ENCODE assay signal across 24 cellular contexts in the genomic region with DNA sequence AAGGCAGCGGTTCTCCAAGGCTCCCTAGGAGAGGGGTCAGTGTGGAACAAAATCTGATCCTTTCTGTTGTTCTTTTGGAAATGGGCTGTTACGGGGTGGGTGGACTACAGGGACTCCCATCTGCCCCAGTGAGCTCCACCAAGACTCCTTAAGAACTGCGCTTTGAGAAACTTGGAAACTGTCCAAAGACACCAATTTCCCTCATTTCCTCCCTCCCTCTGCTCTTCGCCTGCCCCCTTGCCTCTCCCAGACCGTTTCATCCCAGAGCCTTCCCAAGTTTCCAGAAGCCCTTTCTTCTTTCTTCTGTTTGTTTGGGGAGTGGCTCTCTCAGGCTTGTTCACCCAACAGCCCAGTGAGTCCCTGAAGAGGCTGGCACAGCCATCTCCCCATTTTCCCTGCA.
A peak's percentile ranks its signal among the peaks of the same experiment; 100 is the strongest.
DNase-seq lines count a peak whose midpoint lies in the region; ATAC-seq, FAIRE-seq and TF ChIP-seq lines count a peak whose summit lies in the region.
"Had no signal": no experiment of that assay in that cellular context is flagged by ENCODE, and none has a peak within 500 bp of the region (broad histone marks: within the 10 kb centered on the region; RNA-seq: fewer than 3 reads in every experiment).

No MANE protein-coding gene starts in this region.

- H3K4me1 ChIP-seq in ACC112 (ENCODE audit: control insufficient read depth, insufficient read depth, low read length, unreplicated experiment) (no peaks in the 10 kb centered on the region), K562 (replicated peaks in 1 of 2; ENCODE audit: control insufficient read depth in 2 of 2, insufficient read depth in 2 of 2, low read length in 2 of 2) (no peaks in the 10 kb centered on the region)
- H3K4me1 ChIP-seq: Caco-2, HAP-1 had no signal

- FAIRE-seq in K562 (lab: Jason Lieb, UNC) (no peak), GM12891 (lab: Jason Lieb, UNC) (no peak)
- FAIRE-seq: G401.6, GM18507 had no signal

- H3K4me3 ChIP-seq in ACC112 (ENCODE audit: low read depth, low read length), result no peak overlapping the region
- H3K4me3 ChIP-seq in K562, result no peak overlapping the region
- H3K4me3 ChIP-seq in fibroblast of the aortic adventitia (ENCODE audit: low read depth, low read length), result no peak overlapping the region
- H3K4me3 ChIP-seq: BLaER1, GM23248, HAP-1 had no signal

- no peaks in the 10 kb centered on the region for H3K9me3 ChIP-seq in K562 (replicated peaks; ENCODE audit: control insufficient read depth, insufficient read depth, low read depth, low read length)
- H3K9me3 ChIP-seq: BLaER1, Caco-2, HAP-1, SK-N-SH had no signal

- H3K27ac ChIP-seq in ACC112 (ENCODE audit: low read depth, low read length) (no peak overlapping the region), K562 (ENCODE audit: extremely low read depth, low read depth, low read length) (no peak overlapping the region)
- H3K27ac ChIP-seq: BLaER1, GM23248, KMS-11 had no signal

- no peaks in the 10 kb centered on the region for H4K20me1 ChIP-seq in K562 (replicated peaks; ENCODE audit: control insufficient read depth, insufficient read depth, low read length)
- H4K20me1 ChIP-seq: BLaER1 had no signal

- no peak overlapping the region for H3K9ac ChIP-seq in K562 (ENCODE audit: insufficient read depth in 1 of 2, low read depth in 2 of 2, low read length in 2 of 2)
- H3K9ac ChIP-seq: BLaER1, GM23248, KMS-11, SK-N-SH had no signal

- H3K79me2 ChIP-seq in ACC112 (ENCODE audit: control insufficient read depth, insufficient read depth, low read length, unreplicated experiment) (no peaks in the 10 kb centered on the region), K562 (ENCODE audit: control insufficient read depth, insufficient read depth, low read length) (no peaks in the 10 kb centered on the region)

- POLR2A ChIA-PET in K562 (lab: Yijun Ruan, JAX), result interaction anchor here (0.6 kb wide), 1 partner anchor 235 kb away, joined by 3 read pairs; no protein-coding TSS in a partner anchor

- in situ Hi-C loops in K562 (cut with MboI), result no loop called here

- WGBS in K562 (ENCODE audit: insufficient coverage, low coverage, missing lambda C conversion rate), result 0% methylated on average over 5 of the region's 5 CpGs

- H3K9me1 ChIP-seq in K562 (ENCODE audit: control insufficient read depth, insufficient read depth, low read length), result no peaks in the 10 kb centered on the region

- ATAC-seq in K562 (no peak), sciatic nerve (peak; percentile 65), GM19395 (IDR thresholded peaks at IDR 0.05; ENCODE audit: unreplicated experiment) (no peak)
- ATAC-seq: Panc1 had no signal

- intact Hi-C loops in K562 (cut with micrococcal nuclease), result no loop called here
- intact Hi-C loops in sciatic nerve (cut with DNase I), result no loop called here

- TF ChIP-seq CTCF in K562 (IDR thresholded peaks at IDR 0.05 in 2 of 3, conservative IDR thresholded peaks at IDR 0.05 in 1 of 3; ENCODE audit: insufficient read depth in 2 of 3, low read depth in 1 of 3, low read length in 3 of 3) (no peak), fibroblast of the aortic adventitia (IDR thresholded peaks at IDR 0.05; ENCODE audit: insufficient read depth, low read length) (no peak)

- CTCF ChIA-PET in K562 (lab: Yijun Ruan, JAX; ENCODE audit: low intra/inter-chr PET ratio), result no interaction called here

- TF ChIP-seq RAD21 in K562 (CRISPR knock-in tag; conservative IDR thresholded peaks at IDR 0.05 in 1 of 2, IDR thresholded peaks at IDR 0.05 in 1 of 2), result no peak

- no peak overlapping the region for H3K4me2 ChIP-seq in K562 (ENCODE audit: insufficient read depth, low read length)
- H3K4me2 ChIP-seq: BLaER1, KMS-11, SK-N-SH had no signal

- H3K27me3 ChIP-seq in ACC112 (ENCODE audit: insufficient read depth, low read length) (peaks cover 6% of the 10 kb centered on the region; the same call in 1 of the 2 replicates), K562 (ENCODE audit: control insufficient read depth in 2 of 2, insufficient read depth in 2 of 2, low read length in 2 of 2) (peaks cover 23 to 45% of the 10 kb centered on the region in 2 experiments)
- H3K27me3 ChIP-seq: BLaER1 had no signal

- DNase-seq in K562 (ENCODE audit: extremely low read depth in 1 of 4, low spot score in 3 of 4), result peak in 1 of 4 experiments; percentile 2
- DNase-seq in fibroblast of the aortic adventitia (ENCODE audit: low read depth), result peak; percentile 36
- no peak for DNase-seq in sciatic nerve (ENCODE audit: low spot score)
- DNase-seq in GM12891 (ENCODE audit: insufficient read length, low spot score), result no peak
- no peak for DNase-seq in NCI-H187 (lab: John Stamatoyannopoulos, UW)
- DNase-seq: Caco-2; CD4-positive, alpha-beta T cell; GM23248; NCI-H1105; NCI-H146; NCI-H2029 treated with DMSO at 0.1 percent for 48 hours; NCI-H226; NCI-H510A treated with DMSO at 0.1 percent for 48 hours; NCI-H748 treated with DMSO at 0.1 percent for 48 hours; SIG-M5; SK-N-SH had no signal

- TF ChIP-seq POLR2A in K562 (conservative IDR thresholded peaks at IDR 0.05) (no peak), GM12891 (IDR thresholded peaks at IDR 0.05; ENCODE audit: low read depth, low read length) (no peak)

- H2AFZ ChIP-seq in ACC112 (ENCODE audit: low read length, unreplicated experiment) (peak overlapping the region; percentile 7), K562 (ENCODE audit: low read depth, low read length) (no peak overlapping the region)
- H2AFZ ChIP-seq: GM23248 had no signal

- no peaks in the 10 kb centered on the region for H3K36me3 ChIP-seq in ACC112 (ENCODE audit: insufficient read depth, low read length)
- H3K36me3 ChIP-seq in K562 (ENCODE audit: control insufficient read depth, insufficient read depth, low read length), result no peaks in the 10 kb centered on the region
- H3K36me3 ChIP-seq: BLaER1, HAP-1 had no signal

- BruUV-seq in K562 (replicated peaks; lab: Mats Ljungman, UMichigan), result no TSS peak

- no peak for TF ChIP-seq EP300 in K562 (IDR thresholded peaks at IDR 0.05; ENCODE audit: low read length)

TF ChIP-seq in K562, 482 proteins besides CTCF, POLR2A, EP300 and RAD21:
- TF ChIP-seq, protein P1, sequence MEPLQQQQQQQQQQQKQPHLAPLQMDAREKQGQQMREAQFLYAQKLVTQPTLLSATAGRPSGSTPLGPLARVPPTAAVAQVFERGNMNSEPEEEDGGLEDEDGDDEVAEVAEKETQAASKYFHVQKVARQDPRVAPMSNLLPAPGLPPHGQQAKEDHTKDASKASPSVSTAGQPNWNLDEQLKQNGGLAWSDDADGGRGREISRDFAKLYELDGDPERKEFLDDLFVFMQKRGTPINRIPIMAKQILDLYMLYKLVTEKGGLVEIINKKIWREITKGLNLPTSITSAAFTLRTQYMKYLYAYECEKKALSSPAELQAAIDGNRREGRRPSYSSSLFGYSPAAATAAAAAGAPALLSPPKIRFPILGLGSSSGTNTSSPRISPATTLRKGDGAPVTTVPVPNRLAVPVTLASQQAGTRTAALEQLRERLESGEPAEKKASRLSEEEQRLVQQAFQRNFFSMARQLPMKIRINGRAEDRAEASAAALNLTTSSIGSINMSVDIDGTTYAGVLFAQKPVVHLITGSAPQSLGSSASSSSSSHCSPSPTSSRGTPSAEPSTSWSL (CRISPR knock-in tag; IDR thresholded peaks at IDR 0.05; ENCODE audit: borderline replicate concordance), result no peak
- TF ChIP-seq NUFIP1 (IDR thresholded peaks at IDR 0.05; ENCODE audit: partially characterized antibody) (no peak), NFIC (IDR thresholded peaks at IDR 0.05) (peak; percentile 28; the same call in 1 of the 2 replicates)

TF ChIP-seq in GM12891, 5 proteins besides CTCF, POLR2A, EP300 and RAD21:
- TF ChIP-seq POU2F2 (IDR thresholded peaks at IDR 0.05; ENCODE audit: low read depth, low read length), result no peak
- TF ChIP-seq PAX5 (IDR thresholded peaks at IDR 0.05; ENCODE audit: insufficient read depth, low read length, severe bottlenecking), result no peak
- no peak for TF ChIP-seq SPI1 (IDR thresholded peaks at IDR 0.05; ENCODE audit: low read depth, low read length)
- no peak for TF ChIP-seq TAF1 (IDR thresholded peaks at IDR 0.05; ENCODE audit: low read depth, low read length)
- no peak for TF ChIP-seq POLR2AphosphoS5 (IDR thresholded peaks at IDR 0.05; ENCODE audit: low read depth, low read length)
TF ChIP-seq in GM12891: peak in this region for 0.
